Comparison of ENCODE assay signal across 8 cellular contexts in the genomic region with DNA sequence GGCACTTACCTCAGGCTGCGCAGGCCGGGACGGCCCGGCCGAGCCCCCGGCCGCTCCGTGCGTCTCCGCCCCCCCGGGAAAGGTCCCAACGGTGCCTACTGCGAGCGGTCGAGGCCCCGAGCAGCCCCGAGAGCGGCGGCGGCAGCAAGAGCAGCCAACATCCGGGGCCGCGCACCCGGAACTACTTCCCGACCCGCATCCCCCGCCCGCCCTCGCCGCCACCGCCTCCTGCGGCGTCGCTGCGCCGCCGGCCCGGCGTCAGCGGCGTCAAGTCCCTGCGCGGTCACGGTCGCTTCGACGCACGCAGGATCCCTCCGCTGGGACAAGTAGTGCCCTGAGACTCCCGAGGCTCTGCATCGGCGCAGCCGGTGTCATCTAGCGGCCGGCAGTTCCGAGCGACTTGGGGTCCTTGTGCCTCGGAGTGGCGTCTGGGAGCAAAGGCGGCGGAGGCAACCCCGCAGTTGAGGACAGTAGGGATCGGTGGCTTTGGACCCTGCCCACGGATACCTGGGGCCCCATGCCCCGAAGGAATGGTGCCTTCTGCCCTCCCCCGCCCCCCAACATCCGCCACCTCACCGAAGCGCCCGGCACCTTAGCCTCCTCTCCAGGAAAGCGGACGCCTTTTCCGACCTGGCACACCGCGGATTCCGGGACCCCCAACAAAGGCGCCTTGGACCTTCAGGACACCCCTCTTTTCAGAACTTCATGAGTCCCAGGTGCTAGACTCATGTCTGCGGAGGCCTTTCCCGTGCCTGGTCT. TPM values are rescaled to one million over a fixed set of nuclear protein-coding genes. Genes with fewer than 3 reads are reported as not detected.
A peak's percentile ranks its signal among the peaks of the same experiment; 100 is the strongest.
DNase-seq lines count a peak whose midpoint lies in the region; ATAC-seq and TF ChIP-seq lines count a peak whose summit lies in the region.

A gene (minus strand): TSS at position 186 of the 759 bp plus-strand sequence. CDS start 24,142 bp downstream, outside the sequence.

- peaks cover 46% of the 10 kb centered on the region for H3K4me1 Mint-ChIP-seq in activated naive CD8-positive, alpha-beta T cell (ENCODE audit: low read depth)
- peaks cover 29% of the 10 kb centered on the region for H3K4me1 Mint-ChIP-seq in osteocyte (ENCODE audit: unreplicated experiment)

- peaks cover 6 to 33% of the 10 kb centered on the region in 2 donors for H3K4me1 ChIP-seq in thoracic aorta (ENCODE audit: control insufficient read depth in 1 of 2, low read depth in 2 of 2)

- TF ChIP-seq CTCF in GM06990 (IDR thresholded peaks at IDR 0.05; ENCODE audit: insufficient read depth, low read length, poor library complexity, severe bottlenecking) (peak; percentile 15), osteocyte (IDR thresholded peaks at IDR 0.05) (no peak), thoracic aorta (IDR thresholded peaks at IDR 0.05) (no peak)

- peak within 1 kb of the TSS; percentile 85 for H3K27ac ChIP-seq in thoracic aorta

- H3K9me3 Mint-ChIP-seq in activated naive CD8-positive, alpha-beta T cell (ENCODE audit: low read depth) = no peaks in the 10 kb centered on the region
- H3K9me3 Mint-ChIP-seq in osteocyte (ENCODE audit: unreplicated experiment) = no peaks in the 10 kb centered on the region

- H3K4me3 ChIP-seq in GM06990 (replicated peaks; ENCODE audit: low read depth, low read length) (peak within 1 kb of the TSS; percentile 89), thoracic aorta (peak within 1 kb of the TSS; percentile 97)

- no peaks in the 10 kb centered on the region for H3K36me3 ChIP-seq in GM06990 (ENCODE audit: control insufficient read depth, insufficient read depth, low read length)
- H3K36me3 ChIP-seq in thoracic aorta = no peaks in the 10 kb centered on the region

- DNase-seq in GM06990 (ENCODE audit: extremely low read depth, insufficient read length) (peak; percentile 98), NCI-H1092 (lab: John Stamatoyannopoulos, UW) (peak; percentile 94), SKM-1 treated with dmso at 0.1 percent for 144 hours (lab: John Stamatoyannopoulos, UW; ENCODE audit: unreplicated experiment) (peak; percentile 81), head of caudate nucleus (peak; percentile 78 to 97 (median 92)), osteocyte (ENCODE audit: extremely low spot score, unreplicated experiment) (peak; percentile 96), thoracic aorta (ENCODE audit: low spot score) (peak; percentile 55)

- peak within 1 kb of the TSS; percentile 94 for H3K27ac Mint-ChIP-seq in activated naive CD8-positive, alpha-beta T cell
- H3K27ac Mint-ChIP-seq in osteocyte (ENCODE audit: unreplicated experiment) = peak within 1 kb of the TSS; percentile 88

- ATAC-seq in HG02571 (IDR thresholded peaks at IDR 0.05; ENCODE audit: unreplicated experiment) (peak; percentile 81), thoracic aorta (ENCODE audit: insufficient number of reproducible peaks, low FRiP score, low read depth) (peak; percentile 88)

- H3K36me3 Mint-ChIP-seq in activated naive CD8-positive, alpha-beta T cell = peaks cover 3% of the 10 kb centered on the region
- H3K36me3 Mint-ChIP-seq in osteocyte (ENCODE audit: unreplicated experiment) = no peaks in the 10 kb centered on the region

- intact Hi-C loops in head of caudate nucleus (cut with DNase I) = loop anchor here (2.0 to 5.0 kb wide), 2 partner anchors 122 to 158 kb away; a partner anchor contains a TSS

- H3K4me3 Mint-ChIP-seq in activated naive CD8-positive, alpha-beta T cell = peak within 1 kb of the TSS; percentile 95
- H3K4me3 Mint-ChIP-seq in osteocyte (ENCODE audit: unreplicated experiment) = peak within 1 kb of the TSS; percentile 90

- H3K9me3 ChIP-seq in thoracic aorta = no peaks in the 10 kb centered on the region

- H3K27me3 ChIP-seq in GM06990 (replicated peaks; ENCODE audit: control insufficient read depth, insufficient read depth, low read length) = no peaks in the 10 kb centered on the region
- no peaks in the 10 kb centered on the region for H3K27me3 ChIP-seq in thoracic aorta (replicated peaks; ENCODE audit: insufficient read depth)

- no peaks in the 10 kb centered on the region for H3K27me3 Mint-ChIP-seq in activated naive CD8-positive, alpha-beta T cell
- H3K27me3 Mint-ChIP-seq in osteocyte (ENCODE audit: unreplicated experiment) = no peaks in the 10 kb centered on the region

RNA-seq across cellular contexts. Expression of the gene that starts here (rescaled TPM):
- total RNA-seq in osteocyte (33.6 and 34.6 TPM in 2 replicates), thoracic aorta (10 to 100 TPM; 30.6 to 62.0 TPM)

Comparison
In these comparisons a context has a peak if more than half of its experiments do, and no peak if none do; other contexts are left out.
1. Peak in every context shown above with its lines: DNase-seq, ATAC-seq, H3K4me3 ChIP-seq and H3K27ac ChIP-seq.